Comparison of ENCODE assay signal across 8 cellular contexts in genomic region chr10:117216611-117217195, GRCh38. TPM values are rescaled to one million over a fixed set of nuclear protein-coding genes. Genes with fewer than 3 reads are reported as not detected.
DNase-seq lines count a peak whose midpoint lies in the region; FAIRE-seq and TF ChIP-seq lines count a peak whose summit lies in the region.

No MANE protein-coding gene starts in this region.

- H3K27me3 ChIP-seq in bronchial epithelial cell (ENCODE audit: control insufficient read depth, insufficient read depth, low read length) = peaks cover 2% of the 10 kb centered on the region

- H3K4me3 ChIP-seq in GM12864 (ENCODE audit: low read depth, low read length) (peak overlapping the region; percentile 69), NB4 (ENCODE audit: low read depth, low read length) (no peak overlapping the region), WI38 (ENCODE audit: low read depth, low read length) (peak overlapping the region; percentile 56), bronchial epithelial cell (ENCODE audit: low read depth, low read length) (peak overlapping the region; percentile 51)

- TF ChIP-seq POLR2A in NB4 (IDR thresholded peaks at IDR 0.05; ENCODE audit: extremely low read depth, insufficient read length) = no peak

- DNase-seq in GM12864 (ENCODE audit: low read depth) = peak; percentile 19
- DNase-seq in HEK293T (ENCODE audit: extremely low spot score) = peak; percentile 94
- DNase-seq in NB4 (ENCODE audit: low read depth) = peak; percentile 72
- peak; percentile 53 for DNase-seq in bronchial epithelial cell (ENCODE audit: low read depth)
- DNase-seq in iris pigment epithelial cell (ENCODE audit: low read depth) = peak; percentile 57
- DNase-seq in stimulated activated CD4-positive, alpha-beta T cell treated with anti-CD3 and anti-CD28 coated beads, Interleukin-12 subunit alpha, Interleukin-12 subunit beta, amount 100 ng/mL, for 4 hours = peak; percentile 71
- DNase-seq in NK-92 (lab: John Stamatoyannopoulos, UW; ENCODE audit: unreplicated experiment) = no peak

- no peak for FAIRE-seq in bronchial epithelial cell (lab: Jason Lieb, UNC)

- TF ChIP-seq CTCF in GM12864 (IDR thresholded peaks at IDR 0.05; ENCODE audit: low read depth, low read length, missing control alignments) (peak; percentile 100), NB4 (IDR thresholded peaks at IDR 0.05; ENCODE audit: low read depth, low read length) (peak; percentile 99), WI38 (IDR thresholded peaks at IDR 0.05; ENCODE audit: low read depth, low read length) (peak; percentile 100), bronchial epithelial cell (IDR thresholded peaks at IDR 0.05; ENCODE audit: insufficient read depth, low read length, severe bottlenecking) (peak; percentile 100)

- no peaks in the 10 kb centered on the region for H3K36me3 ChIP-seq in bronchial epithelial cell (ENCODE audit: control insufficient read depth, insufficient read depth, low read length)

- CTCF ChIA-PET in HEK293T (lab: Yijun Ruan, JAX) = interaction anchor here (0.6 to 2.9 kb wide), 18 partner anchors 9 to 1022 kb away, joined by 3 to 46 read pairs (median 4); no protein-coding TSS in a partner anchor

- POLR2A ChIA-PET in HEK293T (lab: Yijun Ruan, JAX) = interaction anchor here (1.4 kb wide), 1 partner anchor 103 kb away, joined by 4 read pairs; no protein-coding TSS in a partner anchor

TF ChIP-seq in HEK293T, 16 proteins besides CTCF, POLR2A, EP300 and RAD21:
- TF ChIP-seq LEF1 (IDR thresholded peaks at IDR 0.05; ENCODE audit: borderline replicate concordance) = no peak
- TF ChIP-seq L3MBTL2 (conservative IDR thresholded peaks at IDR 0.05) = peak; percentile 78
- TF ChIP-seq ARNT (IDR thresholded peaks at IDR 0.05) = no peak
- TF ChIP-seq CTBP1 (IDR thresholded peaks at IDR 0.05; ENCODE audit: borderline replicate concordance) = no peak

RNA-seq across cellular contexts. Expression of gene KCNK18, which starts 19.4 kb away (rescaled TPM):
- total RNA-seq in bronchial epithelial cell = not detected in 2 replicates

RNA-seq across cellular contexts. Expression of gene SLC18A2, which starts 24.2 kb away (rescaled TPM):
- total RNA-seq in bronchial epithelial cell = not detected in 2 replicates
